ENCODE assay signal across 1 cellular context in genomic region chr3:161890147-161890625, GRCh38.
TF ChIP-seq lines count a peak whose summit lies in the region.

No MANE protein-coding gene starts in this region.

TF ChIP-seq in A549, 52 proteins besides CTCF, POLR2A, EP300 and RAD21 (continued from another document):
- TF ChIP-seq FOXS1 (CRISPR knock-in tag; IDR thresholded peaks at IDR 0.05) = no peak
- no peak for TF ChIP-seq NPAS2 (CRISPR knock-in tag; IDR thresholded peaks at IDR 0.05; ENCODE audit: borderline replicate concordance)
